In the genomic region with DNA sequence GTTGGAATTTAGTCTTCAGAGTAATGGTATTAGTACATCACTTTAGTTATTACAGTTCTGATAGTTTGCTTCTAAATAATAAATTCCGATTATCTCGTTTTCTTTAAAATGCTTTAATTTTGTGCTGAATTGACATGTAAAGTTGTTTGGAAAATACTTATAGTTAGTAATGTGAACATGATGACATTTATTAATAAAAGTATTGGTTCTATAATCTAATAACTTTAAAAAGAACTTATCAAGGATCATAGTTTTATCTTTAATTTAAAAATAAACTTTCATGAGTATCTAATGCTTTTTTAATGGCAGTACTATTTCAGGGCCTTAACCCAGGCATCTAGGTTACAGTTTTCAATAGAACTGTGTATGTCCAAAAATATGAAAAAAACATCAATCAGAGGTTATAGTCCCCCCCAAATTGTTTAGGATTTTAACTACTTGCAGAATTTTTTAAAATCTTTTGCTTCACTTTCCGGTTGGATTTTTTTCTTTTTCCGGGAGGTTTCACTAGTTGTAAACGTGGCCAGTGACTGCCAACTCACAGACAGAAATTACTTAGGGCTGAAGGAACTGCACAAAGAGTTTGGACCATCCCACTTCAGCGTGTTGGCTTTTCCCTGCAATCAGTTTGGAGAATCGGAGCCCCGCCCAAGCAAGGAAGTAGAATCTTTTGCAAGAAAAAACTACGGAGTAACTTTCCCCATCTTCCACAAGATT, we compare ENCODE assay signal across 2 cellular contexts.
TF ChIP-seq lines count a peak whose summit lies in the region.

No MANE protein-coding gene starts in this region.

TF ChIP-seq in IMR-90, 13 proteins besides CTCF, POLR2A, EP300 and RAD21:
- TF ChIP-seq CEBPB (IDR thresholded peaks at IDR 0.05; ENCODE audit: low read depth, low read length) (no peak), MXI1 (IDR thresholded peaks at IDR 0.05; ENCODE audit: borderline replicate concordance, low read depth, low read length) (peak; percentile 57; the same call in 1 of the 2 replicates), BHLHE40 (IDR thresholded peaks at IDR 0.05; ENCODE audit: low read depth, low read length) (peak; percentile 26; the same call in 1 of the 2 replicates)

TF ChIP-seq in HepG2, 621 proteins besides CTCF, POLR2A, EP300 and RAD21:
- TF ChIP-seq TRIM24 (CRISPR knock-in tag; IDR thresholded peaks at IDR 0.05) (no peak), ARID4A (CRISPR knock-in tag; IDR thresholded peaks at IDR 0.05; ENCODE audit: borderline replicate concordance) (no peak), CC2D1A (CRISPR knock-in tag; IDR thresholded peaks at IDR 0.05) (no peak), TFAP4 (IDR thresholded peaks at IDR 0.05; ENCODE audit: borderline replicate concordance, low read depth) (no peak), HES4 (CRISPR knock-in tag; IDR thresholded peaks at IDR 0.05; ENCODE audit: borderline replicate concordance) (no peak), ZSCAN12 (CRISPR knock-in tag; IDR thresholded peaks at IDR 0.05) (no peak), ZNF343 (CRISPR knock-in tag; IDR thresholded peaks at IDR 0.05) (no peak), MAX (IDR thresholded peaks at IDR 0.05) (no peak), SMYD3 (CRISPR knock-in tag; IDR thresholded peaks at IDR 0.05) (no peak), ZNF816 (CRISPR knock-in tag; IDR thresholded peaks at IDR 0.05; ENCODE audit: borderline replicate concordance) (no peak), ZNF652 (CRISPR knock-in tag; IDR thresholded peaks at IDR 0.05; ENCODE audit: borderline replicate concordance, low read depth) (no peak), ZNF292 (CRISPR knock-in tag; IDR thresholded peaks at IDR 0.05; ENCODE audit: borderline replicate concordance, low read depth) (no peak), SAP130 (CRISPR knock-in tag; IDR thresholded peaks at IDR 0.05; ENCODE audit: low read depth) (no peak), ZNF556 (CRISPR knock-in tag; IDR thresholded peaks at IDR 0.05; ENCODE audit: borderline replicate concordance) (no peak), DRAP1 (CRISPR knock-in tag; IDR thresholded peaks at IDR 0.05) (no peak), SP1 (IDR thresholded peaks at IDR 0.05) (no peak), SP1 (CRISPR knock-in tag; IDR thresholded peaks at IDR 0.05) (no peak)
- TF ChIP-seq, protein P1, sequence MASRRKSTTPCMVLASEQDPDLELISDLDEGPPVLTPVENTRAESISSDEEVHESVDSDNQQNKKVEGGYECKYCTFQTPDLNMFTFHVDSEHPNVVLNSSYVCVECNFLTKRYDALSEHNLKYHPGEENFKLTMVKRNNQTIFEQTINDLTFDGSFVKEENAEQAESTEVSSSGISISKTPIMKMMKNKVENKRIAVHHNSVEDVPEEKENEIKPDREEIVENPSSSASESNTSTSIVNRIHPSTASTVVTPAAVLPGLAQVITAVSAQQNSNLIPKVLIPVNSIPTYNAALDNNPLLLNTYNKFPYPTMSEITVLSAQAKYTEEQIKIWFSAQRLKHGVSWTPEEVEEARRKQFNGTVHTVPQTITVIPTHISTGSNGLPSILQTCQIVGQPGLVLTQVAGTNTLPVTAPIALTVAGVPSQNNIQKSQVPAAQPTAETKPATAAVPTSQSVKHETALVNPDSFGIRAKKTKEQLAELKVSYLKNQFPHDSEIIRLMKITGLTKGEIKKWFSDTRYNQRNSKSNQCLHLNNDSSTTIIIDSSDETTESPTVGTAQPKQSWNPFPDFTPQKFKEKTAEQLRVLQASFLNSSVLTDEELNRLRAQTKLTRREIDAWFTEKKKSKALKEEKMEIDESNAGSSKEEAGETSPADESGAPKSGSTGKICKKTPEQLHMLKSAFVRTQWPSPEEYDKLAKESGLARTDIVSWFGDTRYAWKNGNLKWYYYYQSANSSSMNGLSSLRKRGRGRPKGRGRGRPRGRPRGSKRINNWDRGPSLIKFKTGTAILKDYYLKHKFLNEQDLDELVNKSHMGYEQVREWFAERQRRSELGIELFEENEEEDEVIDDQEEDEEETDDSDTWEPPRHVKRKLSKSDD (CRISPR knock-in tag; IDR thresholded peaks at IDR 0.05; ENCODE audit: low read depth), result no peak
- TF ChIP-seq, protein P2, sequence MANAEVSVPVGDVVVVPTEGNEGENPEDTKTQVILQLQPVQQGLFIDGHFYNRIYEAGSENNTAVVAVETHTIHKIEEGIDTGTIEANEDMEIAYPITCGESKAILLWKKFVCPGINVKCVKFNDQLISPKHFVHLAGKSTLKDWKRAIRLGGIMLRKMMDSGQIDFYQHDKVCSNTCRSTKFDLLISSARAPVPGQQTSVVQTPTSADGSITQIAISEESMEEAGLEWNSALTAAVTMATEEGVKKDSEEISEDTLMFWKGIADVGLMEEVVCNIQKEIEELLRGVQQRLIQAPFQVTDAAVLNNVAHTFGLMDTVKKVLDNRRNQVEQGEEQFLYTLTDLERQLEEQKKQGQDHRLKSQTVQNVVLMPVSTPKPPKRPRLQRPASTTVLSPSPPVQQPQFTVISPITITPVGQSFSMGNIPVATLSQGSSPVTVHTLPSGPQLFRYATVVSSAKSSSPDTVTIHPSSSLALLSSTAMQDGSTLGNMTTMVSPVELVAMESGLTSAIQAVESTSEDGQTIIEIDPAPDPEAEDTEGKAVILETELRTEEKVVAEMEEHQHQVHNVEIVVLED (CRISPR knock-in tag; IDR thresholded peaks at IDR 0.05; ENCODE audit: borderline replicate concordance), result no peak
